24 cellular contexts compared by ENCODE assay signal in the genomic region with DNA sequence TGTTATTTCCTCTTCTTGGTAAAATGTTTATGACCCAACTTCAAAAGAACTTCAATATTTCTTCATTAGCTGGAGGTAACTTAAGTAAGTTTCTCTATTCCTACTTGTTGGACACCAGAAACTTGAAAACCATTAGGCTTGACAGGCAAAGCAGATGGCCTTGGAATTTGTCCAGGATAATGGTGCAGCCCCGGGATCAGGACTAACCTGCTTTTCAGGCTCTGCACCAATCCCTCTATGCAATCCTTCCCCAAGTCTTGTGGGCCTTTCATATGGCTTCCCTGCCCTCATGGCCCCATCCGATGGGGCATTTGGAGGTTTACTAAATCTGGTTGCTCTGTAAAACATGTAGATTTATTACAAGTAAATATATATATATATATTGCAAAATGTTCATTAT.
DNase-seq lines count a peak whose midpoint lies in the region; TF ChIP-seq lines count a peak whose summit lies in the region.
"Had no signal": no experiment of that assay in that cellular context is flagged by ENCODE, and none has a peak within 500 bp of the region (broad histone marks: within the 10 kb centered on the region; RNA-seq: fewer than 3 reads in every experiment).

No MANE protein-coding gene starts in this region.

- no peaks in the 10 kb centered on the region for H3K36me3 ChIP-seq in endodermal cell (ENCODE audit: control insufficient read depth, insufficient read depth, low read length)
- H3K36me3 ChIP-seq: esophagus squamous epithelium, gastroesophageal sphincter, HAP-1, ovary, suprapubic skin had no signal

- no peaks in the 10 kb centered on the region for H3K27me3 ChIP-seq in endodermal cell (ENCODE audit: control insufficient read depth, insufficient read depth, low read length, poor library complexity, severe bottlenecking)
- H3K27me3 ChIP-seq: esophagus squamous epithelium, gastroesophageal sphincter, ovary, suprapubic skin had no signal

- 89% methylated on average over 2 of the region's 2 CpGs; no CpG with 5 or more reads in 1 of the 2 experiments for WGBS in endodermal cell (ENCODE audit: insufficient coverage in 1 of 2, insufficient read length in 1 of 2), 2 experiments

- no peak overlapping the region for H3K27ac ChIP-seq in endodermal cell (ENCODE audit: low read depth, low read length)
- H3K27ac ChIP-seq: gastroesophageal sphincter, ovary, suprapubic skin had no signal

- no peak overlapping the region for H3K27ac Mint-ChIP-seq in activated CD4-positive, alpha-beta T cell treated with anti-CD3 and anti-CD28 coated beads, Interleukin-2, amount 10 ng/mL, durations not matched to agents 24 days and 14 days
- no peak overlapping the region for H3K27ac Mint-ChIP-seq in endodermal cell
- H3K27ac Mint-ChIP-seq: activated CD8-positive, alpha-beta T cell treated with anti-CD3 and anti-CD28 coated beads for 36 hours; CD14-positive monocyte; natural killer cell; WTC11 had no signal

- intact Hi-C loops in activated CD4-positive, alpha-beta T cell treated with anti-CD3 and anti-CD28 coated beads, Interleukin-2, amount 10 ng/mL, durations not matched to agents 24 days and 14 days (cut with micrococcal nuclease): loop anchor here (10.0 kb wide), 2 partner anchors 82 to 898 kb away; a partner anchor contains a TSS

- no peaks in the 10 kb centered on the region for H3K9me3 ChIP-seq in endodermal cell (ENCODE audit: control insufficient read depth, low read length)
- H3K9me3 ChIP-seq: esophagus squamous epithelium, HAP-1, ovary, suprapubic skin had no signal

- no peaks in the 10 kb centered on the region for H3K4me1 ChIP-seq in endodermal cell (ENCODE audit: control insufficient read depth, insufficient read depth, low read length)
- H3K4me1 ChIP-seq: gastroesophageal sphincter, HAP-1 had no signal

- TF ChIP-seq CTCF in LNCaP clone FGC (IDR thresholded peaks at IDR 0.05; ENCODE audit: control insufficient read depth, extremely low read depth, insufficient read depth) (no peak), endodermal cell (conservative IDR thresholded peaks at IDR 0.05) (no peak)

- H3K27me3 Mint-ChIP-seq in activated CD4-positive, alpha-beta T cell treated with anti-CD3 and anti-CD28 coated beads, Interleukin-2, amount 10 ng/mL, durations not matched to agents 24 days and 14 days: no peaks in the 10 kb centered on the region
- H3K27me3 Mint-ChIP-seq in endodermal cell (ENCODE audit: insufficient read depth): no peaks in the 10 kb centered on the region
- H3K27me3 Mint-ChIP-seq: activated CD8-positive, alpha-beta T cell treated with anti-CD3 and anti-CD28 coated beads for 36 hours had no signal

- DNase-seq in DMS 273 (lab: John Stamatoyannopoulos, UW; ENCODE audit: unreplicated experiment) (peak; percentile 78), LNCaP clone FGC (ENCODE audit: low read depth) (peak; percentile 74), NCI-H82 (lab: John Stamatoyannopoulos, UW) (peak; percentile 84), left kidney (ENCODE audit: low read depth, low spot score) (peak; percentile 22), endodermal cell (no peak), putamen (ENCODE audit: low spot score) (no peak), cerebellar nuclear complex (lab: John Stamatoyannopoulos, UW) (no peak)
- no peak for DNase-seq in activated CD4-positive, alpha-beta T cell treated with anti-CD3 and anti-CD28 coated beads, Interleukin-2, amount 10 ng/mL, durations not matched to agents 24 days and 14 days
- DNase-seq: activated CD8-positive, alpha-beta T cell treated with anti-CD3 and anti-CD28 coated beads for 36 hours; activated naive CD4-positive, alpha-beta T cell; amygdala; caudate nucleus; esophagus squamous epithelium; Kasumi-1; mesenchymal stem cell; natural killer cell; NCI-H226; ovary; RPMI8226 had no signal

- H3K9me3 Mint-ChIP-seq in activated CD4-positive, alpha-beta T cell treated with anti-CD3 and anti-CD28 coated beads, Interleukin-2, amount 10 ng/mL, durations not matched to agents 24 days and 14 days: peaks cover 5% of the 10 kb centered on the region
- H3K9me3 Mint-ChIP-seq in endodermal cell: no peaks in the 10 kb centered on the region
- H3K9me3 Mint-ChIP-seq: WTC11 had no signal

- H3K4me3 Mint-ChIP-seq in activated CD4-positive, alpha-beta T cell treated with anti-CD3 and anti-CD28 coated beads, Interleukin-2, amount 10 ng/mL, durations not matched to agents 24 days and 14 days: no peak overlapping the region
- no peak overlapping the region for H3K4me3 Mint-ChIP-seq in endodermal cell
- H3K4me3 Mint-ChIP-seq: activated CD8-positive, alpha-beta T cell treated with anti-CD3 and anti-CD28 coated beads for 36 hours; CD14-positive monocyte; natural killer cell; WTC11 had no signal

- H3K9ac ChIP-seq in endodermal cell (ENCODE audit: extremely low read depth, low read length, poor library complexity, severe bottlenecking): no peak overlapping the region

- no peak overlapping the region for H3K4me3 ChIP-seq in LNCaP clone FGC (ENCODE audit: low read depth, low read length)
- no peak overlapping the region for H3K4me3 ChIP-seq in endodermal cell (ENCODE audit: low read length)
- H3K4me3 ChIP-seq: esophagus squamous epithelium, gastroesophageal sphincter, HAP-1, ovary, suprapubic skin had no signal

- H3K36me3 Mint-ChIP-seq in activated CD4-positive, alpha-beta T cell treated with anti-CD3 and anti-CD28 coated beads, Interleukin-2, amount 10 ng/mL, durations not matched to agents 24 days and 14 days (ENCODE audit: low read depth): peaks cover 3% of the 10 kb centered on the region
- H3K36me3 Mint-ChIP-seq in endodermal cell (ENCODE audit: low read depth): no peaks in the 10 kb centered on the region
- H3K36me3 Mint-ChIP-seq: CD14-positive monocyte, natural killer cell, WTC11 had no signal

- H3K4me1 Mint-ChIP-seq in activated CD4-positive, alpha-beta T cell treated with anti-CD3 and anti-CD28 coated beads, Interleukin-2, amount 10 ng/mL, durations not matched to agents 24 days and 14 days: peaks cover 25% of the 10 kb centered on the region
- H3K4me1 Mint-ChIP-seq in endodermal cell: peaks cover 15% of the 10 kb centered on the region

Comparison
In these comparisons a context has a peak if more than half of its experiments do, and no peak if none do; other contexts are left out.
1. DNase-seq: peak in DMS 273 (single experiment), LNCaP clone FGC (single experiment), NCI-H82 (single experiment) and left kidney (single experiment); none in activated CD4-positive, alpha-beta T cell treated with anti-CD3 and anti-CD28 coated beads, Interleukin-2, amount 10 ng/mL, durations not matched to agents 24 days and 14 days (single experiment), endodermal cell (single experiment), putamen (single experiment) and cerebellar nuclear complex (0 of 2).